In genomic region chr11:68264244-68264643, GRCh38 we compare ENCODE assay signal across 2 cellular contexts.
TF ChIP-seq lines count a peak whose summit lies in the region.

No MANE protein-coding gene starts in this region.

TF ChIP-seq in IMR-90, 13 proteins besides CTCF, POLR2A, EP300 and RAD21:
- TF ChIP-seq MXI1 (IDR thresholded peaks at IDR 0.05; ENCODE audit: borderline replicate concordance, low read depth, low read length) (no peak), NFE2L2 (IDR thresholded peaks at IDR 0.05; ENCODE audit: low read depth, low read length) (no peak), RCOR1 (IDR thresholded peaks at IDR 0.05; ENCODE audit: insufficient replicate concordance, low read length) (no peak), CEBPB (IDR thresholded peaks at IDR 0.05; ENCODE audit: low read depth, low read length) (no peak), MAZ (IDR thresholded peaks at IDR 0.05; ENCODE audit: borderline replicate concordance, low read depth, low read length) (no peak), USF2 (IDR thresholded peaks at IDR 0.05; ENCODE audit: low read depth, low read length) (no peak), ELK1 (IDR thresholded peaks at IDR 0.05; ENCODE audit: borderline replicate concordance, low read depth, low read length) (no peak), RFX5 (IDR thresholded peaks at IDR 0.05; ENCODE audit: low read depth, low read length) (no peak), BHLHE40 (IDR thresholded peaks at IDR 0.05; ENCODE audit: low read depth, low read length) (no peak), SMC3 (IDR thresholded peaks at IDR 0.05; ENCODE audit: low read depth, low read length) (no peak), FOS (IDR thresholded peaks at IDR 0.05; ENCODE audit: low read depth, low read length) (no peak), MAFK (IDR thresholded peaks at IDR 0.05; ENCODE audit: low read depth, low read length) (no peak), CHD1 (IDR thresholded peaks at IDR 0.05; ENCODE audit: low read depth, low read length) (no peak)

TF ChIP-seq in H1, 55 proteins besides CTCF, POLR2A, EP300 and RAD21:
- TF ChIP-seq CHD1 (IDR thresholded peaks at IDR 0.05; ENCODE audit: low read depth, low read length) (no peak), EGR1 (IDR thresholded peaks at IDR 0.05; ENCODE audit: borderline replicate concordance, low read depth, low read length) (no peak), TAF1 (IDR thresholded peaks at IDR 0.05; ENCODE audit: low read depth, low read length) (no peak), HDAC2 (IDR thresholded peaks at IDR 0.05; ENCODE audit: borderline replicate concordance in 1 of 2, low read depth in 2 of 2, low read length in 2 of 2) (no peak), POLR2AphosphoS5 (IDR thresholded peaks at IDR 0.05; ENCODE audit: low read depth, low read length) (no peak), KDM4A (IDR thresholded peaks at IDR 0.05; ENCODE audit: low read depth, low read length, severe bottlenecking) (no peak), HDAC6 (IDR thresholded peaks at IDR 0.05; ENCODE audit: low read depth, low read length) (no peak), KDM1A (IDR thresholded peaks at IDR 0.05; ENCODE audit: borderline replicate concordance, low read length) (no peak), RBBP5 (IDR thresholded peaks at IDR 0.05; ENCODE audit: borderline replicate concordance, low read depth, low read length) (no peak), SRF (IDR thresholded peaks at IDR 0.05; ENCODE audit: low read depth, low read length) (no peak), NANOG (IDR thresholded peaks at IDR 0.05; ENCODE audit: insufficient read depth, low read depth, low read length, poor library complexity, severe bottlenecking) (no peak), NRF1 (IDR thresholded peaks at IDR 0.05; ENCODE audit: low read depth, low read length) (no peak)
